ENCODE assay signal across 8 cellular contexts in the genomic region with DNA sequence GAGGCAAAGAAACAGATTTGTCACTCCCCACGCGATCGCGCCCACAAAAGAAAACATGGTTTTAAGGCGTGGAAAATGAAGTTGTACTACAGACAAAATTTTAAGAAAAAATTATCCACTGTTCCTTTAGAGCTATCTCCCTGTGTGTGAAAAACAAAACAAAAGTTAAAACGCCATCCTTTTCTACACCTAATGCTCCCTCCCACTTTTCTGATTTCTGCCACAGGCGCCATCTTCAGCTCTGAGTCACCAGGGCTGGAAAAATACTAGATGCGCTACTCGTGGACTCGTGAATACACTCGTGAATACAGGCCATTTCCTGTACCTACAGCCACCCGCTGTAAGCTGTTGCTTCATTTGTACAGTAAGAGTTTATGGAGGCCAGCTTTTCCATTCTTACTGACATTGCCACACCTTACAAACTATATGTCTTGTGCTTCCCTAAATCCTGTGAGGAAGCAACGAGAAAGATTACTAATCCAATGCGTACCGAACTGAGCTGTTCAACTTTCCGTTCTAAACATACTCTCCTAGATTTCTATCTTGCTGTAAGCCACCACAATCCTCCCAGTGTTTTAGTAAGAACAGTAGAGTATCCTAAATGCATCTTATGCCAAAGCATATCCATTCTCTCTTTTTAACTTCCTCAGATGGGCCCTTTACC. TPM values are rescaled to one million over a fixed set of nuclear protein-coding genes. Genes with fewer than 3 reads are reported as not detected.
DNase-seq lines count a peak whose midpoint lies in the region; ATAC-seq and TF ChIP-seq lines count a peak whose summit lies in the region.

No MANE protein-coding gene starts in this region.

- no peak overlapping the region for H3K27ac Mint-ChIP-seq in CD4-positive, CD25-positive, alpha-beta regulatory T cell

- no peak for TF ChIP-seq POLR2A in gastroesophageal sphincter (IDR thresholded peaks at IDR 0.05)

- ATAC-seq in CD4-positive, CD25-positive, alpha-beta regulatory T cell (ENCODE audit: low read depth in 2 of 2), result peak; percentile 62 to 63
- ATAC-seq in GM21381 (IDR thresholded peaks at IDR 0.05; ENCODE audit: unreplicated experiment) (peak; percentile 32), RWPE2 (ENCODE audit: low read depth) (peak; percentile 60), gastroesophageal sphincter (peak; percentile 87)

- H3K27me3 ChIP-seq in CD4-positive, CD25-positive, alpha-beta regulatory T cell (ENCODE audit: control insufficient read depth, insufficient read depth, low read length), result no peaks in the 10 kb centered on the region
- H3K27me3 ChIP-seq in RWPE2 (ENCODE audit: insufficient read depth, poor library complexity, severe bottlenecking) (no peaks in the 10 kb centered on the region), gastroesophageal sphincter (no peaks in the 10 kb centered on the region)

- no peaks in the 10 kb centered on the region for H3K27me3 Mint-ChIP-seq in CD4-positive, CD25-positive, alpha-beta regulatory T cell

- no peak overlapping the region for H3K4me3 Mint-ChIP-seq in CD4-positive, CD25-positive, alpha-beta regulatory T cell

- H3K36me3 Mint-ChIP-seq in CD4-positive, CD25-positive, alpha-beta regulatory T cell, result no peaks in the 10 kb centered on the region

- DNase-seq in CD4-positive, CD25-positive, alpha-beta regulatory T cell, result peak; percentile 63 to 82 (median 66)
- DNase-seq in Jurkat, Clone E6-1 (ENCODE audit: low read depth, low spot score), result peak; percentile 45
- DNase-seq in RWPE2 (ENCODE audit: low spot score), result no peak
- DNase-seq in activated gamma-delta T cell treated with anti-CD3 and anti-CD28 coated beads, Interleukin-2, amount 50 U/mL, for 16 hours (ENCODE audit: low read depth), result peak; percentile 50
- DNase-seq in occipital lobe (lab: John Stamatoyannopoulos, UW), result peak; percentile 54
- DNase-seq in superior temporal gyrus (ENCODE audit: extremely low spot score), result peak; percentile 90

- no peaks in the 10 kb centered on the region for H3K9me3 ChIP-seq in CD4-positive, CD25-positive, alpha-beta regulatory T cell (ENCODE audit: control insufficient read depth in 2 of 2, low read length in 2 of 2)
- H3K9me3 ChIP-seq in RWPE2 (ENCODE audit: severe bottlenecking), result no peaks in the 10 kb centered on the region
- H3K9me3 ChIP-seq in gastroesophageal sphincter, result no peaks in the 10 kb centered on the region

- TF ChIP-seq EP300 in gastroesophageal sphincter (IDR thresholded peaks at IDR 0.05), result no peak

- peak overlapping the region; percentile 85 for H3K27ac ChIP-seq in CD4-positive, CD25-positive, alpha-beta regulatory T cell (ENCODE audit: insufficient read depth, low read length, poor library complexity, severe bottlenecking)
- peak overlapping the region; percentile 83 for H3K27ac ChIP-seq in RWPE2 (ENCODE audit: poor library complexity, severe bottlenecking)
- peak overlapping the region; percentile 95 to 97 (median 96) for H3K27ac ChIP-seq in gastroesophageal sphincter

- 0% methylated on average over 16 of the region's 16 CpGs for WGBS in gastroesophageal sphincter (ENCODE audit: low coverage in 1 of 2), 2 donors

- peak overlapping the region; percentile 94 for H3K4me3 ChIP-seq in CD4-positive, CD25-positive, alpha-beta regulatory T cell (ENCODE audit: low read depth, low read length)
- H3K4me3 ChIP-seq in Jurkat, Clone E6-1 (ENCODE audit: low read length), result peak overlapping the region; percentile 87
- H3K4me3 ChIP-seq in RWPE2 (ENCODE audit: severe bottlenecking), result peak overlapping the region; percentile 52
- peak overlapping the region; percentile 79 to 95 for H3K4me3 ChIP-seq in gastroesophageal sphincter

- TF ChIP-seq CTCF in RWPE2 (IDR thresholded peaks at IDR 0.05; ENCODE audit: poor library complexity, severe bottlenecking) (no peak), gastroesophageal sphincter (IDR thresholded peaks at IDR 0.05) (peak in 1 of 4 experiments; percentile 3)

- H3K4me1 Mint-ChIP-seq in CD4-positive, CD25-positive, alpha-beta regulatory T cell, result peaks cover 5 to 15% (median 10%) of the 10 kb centered on the region in 4 donors

- peaks cover 6% of the 10 kb centered on the region for H3K4me1 ChIP-seq in CD4-positive, CD25-positive, alpha-beta regulatory T cell (ENCODE audit: control insufficient read depth, insufficient read depth, low read length, poor library complexity, severe bottlenecking)
- H3K4me1 ChIP-seq in RWPE2 (ENCODE audit: insufficient read depth, poor library complexity, severe bottlenecking), result peaks cover 7% of the 10 kb centered on the region
- H3K4me1 ChIP-seq in gastroesophageal sphincter, result peaks cover 0 to 28% (median 5%) of the 10 kb centered on the region in 3 donors

- no peaks in the 10 kb centered on the region for H3K36me3 ChIP-seq in CD4-positive, CD25-positive, alpha-beta regulatory T cell (ENCODE audit: control insufficient read depth, insufficient read depth, low read length)
- H3K36me3 ChIP-seq in RWPE2 (ENCODE audit: low read depth) (no peaks in the 10 kb centered on the region), gastroesophageal sphincter (peaks cover 0 to 3% of the 10 kb centered on the region in 2 donors)

- H3K9me3 Mint-ChIP-seq in CD4-positive, CD25-positive, alpha-beta regulatory T cell, result no peaks in the 10 kb centered on the region

RNA-seq across cellular contexts. Expression of a gene that starts 0.8 kb away (rescaled TPM):
- total RNA-seq in CD4-positive, CD25-positive, alpha-beta regulatory T cell, result 12.9 TPM
- polyA plus RNA-seq in CD4-positive, CD25-positive, alpha-beta regulatory T cell, result 1 to 10 TPM; 1.3 to 3.4 (median 2.0) TPM
- 16.0 TPM for polyA plus RNA-seq in Jurkat, Clone E6-1 (2012; ENCODE audit: insufficient read depth, insufficient read length)
- total RNA-seq in gastroesophageal sphincter (10 to 100 TPM; 16.7 to 35.9 (median 27.0) TPM), occipital lobe (40.6 TPM)

Comparison
In these comparisons a context has a peak if more than half of its experiments do, and no peak if none do; other contexts are left out.
1. ATAC-seq: peak in every context shown above with its lines; median percentile 87 in gastroesophageal sphincter; 62 in CD4-positive, CD25-positive, alpha-beta regulatory T cell; 60 in RWPE2; 32 in GM21381.